In the genomic region with DNA sequence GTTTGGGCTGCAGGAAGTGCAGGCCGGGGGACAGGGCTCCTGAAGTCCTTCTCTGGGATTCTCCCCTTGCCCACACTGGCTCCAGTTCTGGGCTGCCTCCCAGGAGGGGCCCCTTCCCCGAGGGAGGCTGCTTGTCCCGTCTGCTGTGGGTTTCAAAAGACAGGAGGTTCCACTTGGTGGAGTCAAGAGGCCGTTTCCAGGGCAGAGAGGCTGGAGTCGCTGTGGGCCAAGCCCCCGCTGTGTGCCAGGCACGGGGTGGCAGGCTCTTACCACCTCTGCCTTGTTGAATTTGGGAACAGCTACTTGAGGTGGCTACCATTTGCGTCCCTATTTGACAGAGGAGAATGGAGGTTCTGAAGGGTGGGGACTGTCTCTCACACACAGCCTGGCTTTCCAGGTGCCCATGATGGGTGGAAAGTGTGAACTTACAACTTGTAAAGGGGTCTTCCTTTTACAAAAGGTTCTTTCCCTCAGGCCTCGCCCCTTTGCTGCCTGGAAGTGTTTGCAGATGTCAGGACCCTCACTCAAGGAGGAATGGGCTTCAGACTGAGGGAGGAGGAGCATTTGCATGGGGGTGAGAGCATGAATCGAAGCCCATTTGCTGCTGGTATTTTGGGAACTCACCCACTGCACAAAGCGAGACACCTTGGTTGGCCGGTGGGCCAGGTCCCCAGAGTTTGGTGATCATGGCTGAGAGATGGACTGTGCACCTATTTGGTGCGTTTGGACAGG, we compare ENCODE assay signal across 24 cellular contexts. TPM values are rescaled to one million over a fixed set of nuclear protein-coding genes. Genes with fewer than 3 reads are reported as not detected.
DNase-seq lines count a peak whose midpoint lies in the region; ATAC-seq, FAIRE-seq and TF ChIP-seq lines count a peak whose summit lies in the region.
"Had no signal": no experiment of that assay in that cellular context is flagged by ENCODE, and none has a peak within 500 bp of the region (broad histone marks: within the 10 kb centered on the region; RNA-seq: fewer than 3 reads in every experiment).

No MANE protein-coding gene starts in this region.

- in situ Hi-C loops in HepG2 (cut with HindIII; ENCODE audit: extremely low pct_ligation_motif_present, low pct_unique_long_range_greater_than_20kb), result no loop called here

- H3K36me3 ChIP-seq in HepG2 (replicated peaks in 1 of 2; ENCODE audit: control insufficient read depth in 1 of 2, insufficient read depth in 2 of 2, low read length in 2 of 2), result no peaks in the 10 kb centered on the region
- H3K36me3 ChIP-seq: HAP-1 had no signal

- DNase-seq in Right ventricle myocardium inferior (ENCODE audit: missing footprints) (peak; percentile 55), left ventricle myocardium superior (no peak), NCI-H2196 (lab: John Stamatoyannopoulos, UW; ENCODE audit: unreplicated experiment) (peak; percentile 40), HepG2 (ENCODE audit: low spot score) (no peak), NCI-H1092 treated with DMSO at 0.1 percent for 48 hours (lab: John Stamatoyannopoulos, UW) (no peak), NCI-H1930 (lab: John Stamatoyannopoulos, UW) (no peak)
- DNase-seq: activated CD4-positive, alpha-beta T cell treated with anti-CD3 and anti-CD28 coated beads for 1 hour; activated CD8-positive, alpha-beta memory T cell treated with anti-CD3 and anti-CD28 coated beads for 24 hours; activated T-cell treated with anti-CD3 and anti-CD28 coated beads, Interleukin-2, amount 50 U/mL, for 24 hours; amniotic stem cell; glutamatergic neuron; kidney glomerular epithelial cell; occipital lobe; PC-3; SIG-M5 had no signal

- no peak for TF ChIP-seq POLR2A in HepG2 (IDR thresholded peaks at IDR 0.05; ENCODE audit: insufficient read depth in 1 of 2, low read depth in 2 of 2, low read length in 2 of 2)

- H2AFZ ChIP-seq in HepG2 (ENCODE audit: low read length), result no peak overlapping the region

- CTCF ChIA-PET in HepG2 (lab: Yijun Ruan, JAX; ENCODE audit: low intra/inter-chr PET ratio, low total read pairs), result no interaction called here

- FAIRE-seq in HepG2 (lab: Jason Lieb, UNC), result no peak
- FAIRE-seq: G401.6, GM18507, HTR-8/SVneo had no signal

- H3K9ac ChIP-seq in HepG2 (ENCODE audit: insufficient read depth, low read depth, low read length), result no peak overlapping the region
- H3K9ac ChIP-seq: KMS-11 had no signal

- no TSS peak for BruUV-seq in HepG2 (replicated peaks; lab: Mats Ljungman, UMichigan)

- H3K4me2 ChIP-seq in HepG2 (ENCODE audit: low read depth, low read length), result no peak overlapping the region
- H3K4me2 ChIP-seq: KMS-11 had no signal

- no peak for TF ChIP-seq RAD21 in HepG2 (CRISPR knock-in tag; IDR thresholded peaks at IDR 0.05)

- intact Hi-C loops in Right ventricle myocardium inferior (cut with DNase I), result no loop called here
- intact Hi-C loops in left ventricle myocardium superior (cut with micrococcal nuclease), result no loop called here
- intact Hi-C loops in HepG2 (cut with micrococcal nuclease; ENCODE audit: unreplicated experiment), result no loop called here

- WGBS in HepG2 (ENCODE audit: low lambda C conversion rate), result 61% methylated on average over 4 of the region's 13 CpGs

- no peaks in the 10 kb centered on the region for H4K20me1 ChIP-seq in HepG2 (ENCODE audit: insufficient read depth, low read length)

- no peak for TF ChIP-seq CTCF in HepG2 (CRISPR knock-in tag; IDR thresholded peaks at IDR 0.05)

- no peak overlapping the region for H3K4me3 ChIP-seq in HepG2 (replicated peaks in 1 of 3; ENCODE audit: insufficient read depth in 1 of 3, low read depth in 2 of 3, low read length in 3 of 3)
- H3K4me3 ChIP-seq: HAP-1 had no signal

- POLR2A ChIA-PET in HepG2 (lab: Yijun Ruan, JAX), result no interaction called here

- ATAC-seq in Right ventricle myocardium inferior (no peak), left ventricle myocardium superior (no peak), HepG2 (peak; percentile 22), HG02870 (IDR thresholded peaks at IDR 0.05; ENCODE audit: unreplicated experiment) (no peak), HG03280 (IDR thresholded peaks at IDR 0.05; ENCODE audit: unreplicated experiment) (no peak)
- ATAC-seq: PC-3 had no signal

- no peaks in the 10 kb centered on the region for H3K9me3 ChIP-seq in HepG2 (ENCODE audit: low read length)
- H3K9me3 ChIP-seq: HAP-1 had no signal

- no peak overlapping the region for H3K27ac ChIP-seq in HepG2 (ENCODE audit: extremely low read length, insufficient read depth, low read length)
- H3K27ac ChIP-seq: KMS-11 had no signal

- peaks cover 9 to 45% of the 10 kb centered on the region in 2 experiments for H3K27me3 ChIP-seq in HepG2 (ENCODE audit: control insufficient read depth in 1 of 2, insufficient read depth in 2 of 2, low read length in 2 of 2)

- no peak for TF ChIP-seq EP300 in HepG2 (IDR thresholded peaks at IDR 0.05; ENCODE audit: low read depth in 2 of 2, low read length in 2 of 2)
- TF ChIP-seq EP300 in HepG2 (CRISPR knock-in tag; IDR thresholded peaks at IDR 0.05; ENCODE audit: borderline replicate concordance), result no peak

- H3K79me2 ChIP-seq in HepG2 (ENCODE audit: insufficient read depth, low read length), result no peaks in the 10 kb centered on the region

- peaks cover 11% of the 10 kb centered on the region for H3K4me1 ChIP-seq in HepG2 (ENCODE audit: insufficient read depth, low read length)
- H3K4me1 ChIP-seq: HAP-1 had no signal

TF ChIP-seq in HepG2, 621 proteins besides CTCF, POLR2A, EP300 and RAD21:
- no peak for TF ChIP-seq ATF7-NPFF (CRISPR knock-in tag; IDR thresholded peaks at IDR 0.05; ENCODE audit: low read depth)
- TF ChIP-seq ZNF670 (CRISPR knock-in tag; IDR thresholded peaks at IDR 0.05; ENCODE audit: borderline replicate concordance), result no peak
- no peak for TF ChIP-seq ZNF781 (CRISPR knock-in tag; IDR thresholded peaks at IDR 0.05; ENCODE audit: borderline replicate concordance, not compliant biosample characterization)

RNA-seq across cellular contexts. Expression of gene MPPED1, which starts 24.9 kb away (rescaled TPM):
- total RNA-seq in Right ventricle myocardium inferior, result not detected
- total RNA-seq in left ventricle myocardium superior, result not detected
- not detected in 2 replicates for total RNA-seq in HepG2 (2016; rRNA removed; fragmentation: Illumina TruSeq; extraction: Trizol)
- not detected in 2 replicates for total RNA-seq in HepG2 (2016; cell fraction: cytosol; rRNA removed; fragmentation: Illumina TruSeq; extraction: Trizol; ENCODE audit: low read depth)
- not detected in 2 replicates for total RNA-seq in HepG2 (2016; cell fraction: insoluble cytoplasmic fraction; rRNA removed; fragmentation: Illumina TruSeq; extraction: Trizol)
- total RNA-seq in HepG2 (2016; cell fraction: membrane; rRNA removed; fragmentation: Illumina TruSeq; extraction: Trizol), result not detected in 2 replicates
- not detected in 2 replicates for total RNA-seq in HepG2 (2016; cell fraction: nucleus; rRNA removed; fragmentation: Illumina TruSeq; extraction: Trizol)
- polyA plus RNA-seq in HepG2 (2011; rRNA removed), result 0.77 and 1.2 TPM in 2 replicates
- polyA plus RNA-seq in HepG2 (2011; cell fraction: cytosol; rRNA removed), result 0.78 and 0.81 TPM in 2 replicates
- 0.59 and 0.83 TPM in 2 replicates for polyA plus RNA-seq in HepG2 (2011; cell fraction: nucleus; rRNA removed)
- polyA plus RNA-seq in HepG2 (2012), result 0.63 and 0.94 TPM in 2 replicates
- not detected in 2 replicates for polyA plus RNA-seq in HepG2 (2016; cell fraction: cytosol; fragmentation: Illumina TruSeq; extraction: Trizol; ENCODE audit: low read depth)
- polyA plus RNA-seq in HepG2 (2016; cell fraction: insoluble cytoplasmic fraction; fragmentation: Illumina TruSeq; extraction: Trizol; ENCODE audit: low read depth), result not detected in 2 replicates
- not detected in 2 replicates for polyA plus RNA-seq in HepG2 (2016; cell fraction: membrane; fragmentation: Illumina TruSeq; extraction: Trizol; ENCODE audit: low read depth)
- not detected in 2 replicates for polyA plus RNA-seq in HepG2 (2016; cell fraction: nucleus; fragmentation: Illumina TruSeq; extraction: Trizol; ENCODE audit: insufficient read depth, low read depth)
- 0.90 TPM in 1 of 2 replicates, not detected in the other for polyA minus RNA-seq in HepG2 (2011; rRNA and poly(A)+ RNA removed; ENCODE audit: low replicate concordance)
- polyA minus RNA-seq in HepG2 (2011; cell fraction: cytosol; rRNA and poly(A)+ RNA removed), result 0.44 and 0.49 TPM in 2 replicates
- 0.26 and 0.75 TPM in 2 replicates for polyA minus RNA-seq in HepG2 (2011; cell fraction: nucleus; rRNA and poly(A)+ RNA removed)
- total RNA-seq: dermis microvascular lymphatic vessel endothelial cell, myocyte, PC-3 had no signal

Comparison
In these comparisons a context has a peak if more than half of its experiments do, and no peak if none do; other contexts are left out.
1. DNase-seq: peak in Right ventricle myocardium inferior (single experiment) and NCI-H2196 (single experiment); none in left ventricle myocardium superior (single experiment), HepG2 (single experiment), NCI-H1092 treated with DMSO at 0.1 percent for 48 hours (single experiment) and NCI-H1930 (0 of 2).